Comparison of ENCODE assay signal across 23 cellular contexts in the genomic region with DNA sequence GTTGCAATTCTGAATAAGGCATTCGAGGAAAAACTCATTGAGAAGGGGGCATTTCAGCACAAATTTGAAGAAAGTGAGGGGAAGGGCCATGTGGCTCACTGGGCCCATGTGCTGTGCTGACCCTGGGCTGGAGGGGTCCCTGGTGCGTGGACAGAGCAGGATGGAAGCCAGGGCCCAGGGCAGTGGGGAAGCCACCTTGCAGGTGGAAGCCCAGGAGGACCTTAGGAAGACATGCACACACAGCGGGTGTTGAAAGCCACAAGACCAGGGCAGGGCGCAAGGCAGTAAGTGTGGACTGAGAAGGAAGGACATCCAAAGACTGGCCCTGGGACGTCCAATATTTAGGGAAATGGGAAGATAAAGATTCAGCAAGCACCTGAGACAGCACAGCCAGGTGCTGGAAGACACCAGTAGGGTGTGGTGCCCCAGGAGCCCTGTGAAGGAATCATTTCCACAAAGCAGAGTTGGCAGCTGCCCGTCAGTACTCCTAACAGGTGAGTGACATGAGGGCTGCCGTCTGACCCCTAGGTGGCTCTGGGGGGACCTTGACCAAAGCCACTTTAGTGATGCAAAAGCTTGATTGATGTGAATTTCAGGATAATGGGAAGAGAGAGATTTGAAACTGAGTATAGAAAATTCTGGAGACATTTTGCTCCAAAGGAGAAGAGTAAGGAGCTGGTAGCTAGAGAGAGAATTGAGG.
"Had no signal": no experiment of that assay in that cellular context is flagged by ENCODE, and none has a peak within 500 bp of the region (broad histone marks: within the 10 kb centered on the region; RNA-seq: fewer than 3 reads in every experiment).

No MANE protein-coding gene starts in this region.

- H3K9ac ChIP-seq: SK-N-SH had no signal

- FAIRE-seq: HTR-8/SVneo had no signal

- H3K27me3 ChIP-seq: MG63 had no signal

- H3K4me2 ChIP-seq: SK-N-SH had no signal

- H3K36me3 ChIP-seq: MG63 had no signal

- H3K9me2 ChIP-seq: SK-N-SH had no signal

- H3K4me3 ChIP-seq: MG63 had no signal

- H3K27ac ChIP-seq: HL-60, RWPE1 had no signal

- ATAC-seq: Panc1 had no signal

- DNase-seq: Karpas-422, KG1, MG63, NCI-H1092, NCI-H1105 treated with DMSO at 0.1 percent for 48 hours, NCI-H1417 treated with DMSO at 0.1 percent for 48 hours, NCI-H146, NCI-H1694 treated with DMSO at 0.1 percent for 48 hours, NCI-H1930, NCI-H2081, NCI-H2107, NCI-H226, NCI-H446, NCI-H510A, NCI-H524 treated with DMSO at 0.1 percent for 48 hours, NCI-H69, NCI-H774, SHP77, SK-N-SH had no signal

- H3K9me3 ChIP-seq: MG63, SK-N-SH had no signal
